Comparison of ENCODE assay signal across 25 cellular contexts in the genomic region with DNA sequence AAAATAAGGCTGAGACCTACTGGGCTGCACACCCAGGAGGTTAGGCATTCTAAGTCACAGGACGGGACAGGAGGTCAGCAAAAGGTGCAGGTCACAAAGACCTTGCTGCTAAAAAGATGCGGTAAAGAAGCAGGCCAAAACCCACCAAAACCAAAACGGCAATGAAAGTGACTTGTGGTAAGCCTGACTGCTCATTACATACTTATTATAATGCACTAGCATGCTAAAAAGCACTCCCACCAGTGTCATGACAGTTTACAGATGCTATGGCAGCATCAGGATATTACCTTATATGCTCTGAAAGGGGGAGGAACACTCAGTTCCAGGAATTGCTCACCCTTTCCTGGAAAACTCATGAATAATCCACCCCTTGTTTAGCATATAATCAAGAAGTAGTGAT. TPM values are rescaled to one million over a fixed set of nuclear protein-coding genes. Genes with fewer than 3 reads are reported as not detected.
DNase-seq lines count a peak whose midpoint lies in the region; ATAC-seq and TF ChIP-seq lines count a peak whose summit lies in the region.
"Had no signal": no experiment of that assay in that cellular context is flagged by ENCODE, and none has a peak within 500 bp of the region (broad histone marks: within the 10 kb centered on the region; RNA-seq: fewer than 3 reads in every experiment).

No MANE protein-coding gene starts in this region.

- H3K79me2 ChIP-seq in GM23248 (ENCODE audit: insufficient read depth) = no peaks in the 10 kb centered on the region

- no peaks in the 10 kb centered on the region for H3F3A ChIP-seq in GM23248 (ENCODE audit: insufficient read depth)

- H3K9me3 ChIP-seq in GM23248 (ENCODE audit: low read depth) (no peaks in the 10 kb centered on the region), upper lobe of left lung (no peaks in the 10 kb centered on the region)
- H3K9me3 ChIP-seq: Peyer's patch, SJSA1 had no signal

- H3K36me3 ChIP-seq in GM23248 (ENCODE audit: low read depth) (no peaks in the 10 kb centered on the region), upper lobe of left lung (no peaks in the 10 kb centered on the region)
- H3K36me3 ChIP-seq: Peyer's patch, SJSA1 had no signal

- in situ Hi-C loops in GM23248 (cut with MboI) = no loop called here
- in situ Hi-C loops in G401 (cut with HindIII; ENCODE audit: low sequenced_read_pairs) = no loop called here

- H3K27ac ChIP-seq in GM23248 = no peak overlapping the region
- no peak overlapping the region for H3K27ac ChIP-seq in upper lobe of left lung
- H3K27ac ChIP-seq: C4-2B, Peyer's patch, SJSA1 had no signal

- no peak overlapping the region for H3K4me2 ChIP-seq in GM23248 (ENCODE audit: unreplicated experiment)

- H3K4me3 ChIP-seq in GM23248 = no peak overlapping the region
- H3K4me3 ChIP-seq in upper lobe of left lung = no peak overlapping the region
- H3K4me3 ChIP-seq: Peyer's patch, SJSA1 had no signal

- DNase-seq in EH (ENCODE audit: low read depth) = peak; percentile 8
- DNase-seq in GM23248 = peak; percentile 2
- peak; percentile 39 for DNase-seq in astrocyte of the hippocampus (ENCODE audit: low read depth, low spot score)
- peak; percentile 21 for DNase-seq in fibroblast of peridontal ligament (ENCODE audit: extremely low read depth)
- no peak for DNase-seq in DMS153 treated with DMSO at 0.1 percent for 48 hours (lab: John Stamatoyannopoulos, UW; ENCODE audit: unreplicated experiment)
- DNase-seq in G401 (ENCODE audit: low spot score) = no peak
- DNase-seq in upper lobe of left lung = no peak
- DNase-seq in COR-L47 (lab: John Stamatoyannopoulos, UW) = no peak
- DNase-seq: CD8-positive, alpha-beta memory T cell; DMS79; H9; HFFc6; KG1; NCI-H1092; NCI-H1436 treated with DMSO at 0.1 percent for 48 hours; NCI-H2029; NCI-H2227 treated with DMSO at 0.1 percent for 48 hours; NCI-H510A treated with DMSO at 0.1 percent for 48 hours; NCI-H748 treated with DMSO at 0.1 percent for 48 hours; NK-92 treated with Interleukin-12 subunit alpha and Interleukin-12 subunit beta, amount 100 ng/mL, for 24 hours; Peyer's patch had no signal

- H2AFZ ChIP-seq in GM23248 = no peak overlapping the region

- no peak for ATAC-seq in upper lobe of left lung (ENCODE audit: low FRiP score in 2 of 2)
- ATAC-seq: Right ventricle myocardium inferior had no signal

- no peaks in the 10 kb centered on the region for H3K27me3 ChIP-seq in GM23248 (replicated peaks; ENCODE audit: insufficient read depth)
- H3K27me3 ChIP-seq in upper lobe of left lung = no peaks in the 10 kb centered on the region
- H3K27me3 ChIP-seq: Peyer's patch, SJSA1 had no signal

- H4K20me1 ChIP-seq in GM23248 (ENCODE audit: insufficient read depth) = no peaks in the 10 kb centered on the region

- no peaks in the 10 kb centered on the region for H3K9me2 ChIP-seq in GM23248 (ENCODE audit: insufficient read depth)

- WGBS in GM23248 (ENCODE audit: low coverage in 1 of 2, low lambda C conversion rate in 2 of 2, missing lambda C conversion rate in 2 of 2), 2 experiments = 83 to 88% methylated on average over 3 of the region's 3 CpGs
- 87 to 90% methylated on average over 3 of the region's 3 CpGs for WGBS in upper lobe of left lung, 2 donors

- no peak for TF ChIP-seq EP300 in upper lobe of left lung (IDR thresholded peaks at IDR 0.05)

- H3K9ac ChIP-seq in GM23248 = no peak overlapping the region

- TF ChIP-seq CTCF in upper lobe of left lung (IDR thresholded peaks at IDR 0.05) = no peak

- H3K4me1 ChIP-seq in GM23248 (ENCODE audit: insufficient read depth) (no peaks in the 10 kb centered on the region), upper lobe of left lung (no peaks in the 10 kb centered on the region)
- H3K4me1 ChIP-seq: Peyer's patch, SJSA1 had no signal

- no peak for TF ChIP-seq POLR2A in upper lobe of left lung (IDR thresholded peaks at IDR 0.05)

RNA-seq across cellular contexts. Expression of a gene that starts 45.1 kb away (rescaled TPM):
- total RNA-seq in GM23248 (2014; rRNA removed; shearing (Covaris generic)) = 0.43 TPM in 1 of 2 replicates, not detected in the other
- 0.03 and 0.24 TPM in 2 replicates for polyA plus RNA-seq in GM23248 (2016; fragmentation: Nextera tagmentation; extraction: Ambion mirVana)
- not detected in 2 replicates for total RNA-seq in G401 (2014; rRNA removed; shearing (Covaris generic))
- total RNA-seq in upper lobe of left lung = not detected
- total RNA-seq: CD8-positive, alpha-beta memory T cell; HFFc6; Right ventricle myocardium inferior; SJSA1 had no signal
- polyA plus RNA-seq: AG04450; CD8-positive, alpha-beta memory T cell had no signal

Comparison
In these comparisons a context has a peak if more than half of its experiments do, and no peak if none do; other contexts are left out.
1. DNase-seq: peak in EH (single experiment), GM23248 (single experiment), astrocyte of the hippocampus (single experiment) and fibroblast of peridontal ligament (single experiment); none in DMS153 treated with DMSO at 0.1 percent for 48 hours (single experiment), G401 (single experiment), upper lobe of left lung (0 of 2) and COR-L47 (single experiment).